Comparison of ENCODE assay signal across 12 cellular contexts in the genomic region with DNA sequence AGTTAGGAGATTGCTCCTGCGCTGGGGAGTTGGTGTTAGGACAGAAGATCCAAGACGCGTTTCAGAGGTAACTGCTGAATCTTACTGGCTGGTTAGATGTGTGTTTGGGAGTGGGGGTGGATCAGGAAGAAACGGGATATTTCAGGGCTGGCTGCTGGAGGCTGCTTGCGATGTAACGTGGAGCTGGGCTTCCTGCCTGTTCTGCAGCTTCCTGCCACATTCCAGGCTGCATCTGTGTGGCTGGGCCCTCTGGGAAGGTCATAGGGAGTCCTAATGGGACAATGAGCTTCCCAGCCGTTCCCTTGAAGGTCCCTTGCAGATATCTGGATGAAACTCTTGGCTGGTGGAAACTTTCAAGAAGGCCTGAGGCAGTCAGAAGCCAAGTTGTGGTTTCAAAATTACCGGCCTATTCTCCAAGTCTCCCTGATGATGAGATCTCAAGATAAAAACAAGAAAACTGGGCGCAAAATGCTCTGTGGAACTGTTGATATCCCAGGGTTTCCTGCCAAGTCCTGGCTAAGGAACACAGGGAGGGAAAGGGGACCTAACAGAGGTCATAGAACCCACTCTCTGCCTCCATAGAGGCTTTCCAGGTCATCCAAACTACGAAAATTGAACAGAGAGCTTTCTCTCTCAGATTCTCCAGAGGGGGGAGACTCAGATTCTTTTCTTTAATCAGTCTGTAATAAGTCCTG.
DNase-seq lines count a peak whose midpoint lies in the region; ATAC-seq and TF ChIP-seq lines count a peak whose summit lies in the region.
"Had no signal": no experiment of that assay in that cellular context is flagged by ENCODE, and none has a peak within 500 bp of the region (broad histone marks: within the 10 kb centered on the region; RNA-seq: fewer than 3 reads in every experiment).

No MANE protein-coding gene starts in this region.

- H3K18ac ChIP-seq in neuronal stem cell (ENCODE audit: low read length) = no peak overlapping the region

- intact Hi-C loops in breast epithelium (cut with DNase I; ENCODE audit: low total_unique reads) = no loop called here
- intact Hi-C loops in MCF 10A (cut with micrococcal nuclease) = no loop called here
- intact Hi-C loops in Right ventricle myocardium inferior (cut with DNase I) = loop anchor here (5.0 kb wide), 1 partner anchor 81 kb away; the partner anchor contains the start of gene GLCE

- POLR2A ChIA-PET in MCF 10A (lab: Yijun Ruan, JAX) = interaction anchor here (0.8 to 2.8 kb wide), 7 partner anchors 8 to 144 kb away, joined by 3 to 14 read pairs (median 4); partner anchors contain the start of gene GLCE

- H3K4me1 Mint-ChIP-seq in MCF 10A (ENCODE audit: insufficient read depth, unreplicated experiment) = peaks cover 37% of the 10 kb centered on the region
- H3K4me1 Mint-ChIP-seq: naive B cell had no signal

- H3K4ac ChIP-seq in neuronal stem cell (ENCODE audit: low read length) = no peak overlapping the region

- no peak overlapping the region for H2BK120ac ChIP-seq in neuronal stem cell (ENCODE audit: low read depth, low read length)

- H3K4me1 ChIP-seq in breast epithelium = peaks cover 9 to 19% of the 10 kb centered on the region in 2 donors
- H3K4me1 ChIP-seq in neuronal stem cell (ENCODE audit: control insufficient read depth in 2 of 2, insufficient read depth in 1 of 2, low read depth in 1 of 2, low read length in 2 of 2) = peaks cover 0 to 10% of the 10 kb centered on the region in 2 donors

- H3K27ac Mint-ChIP-seq in MCF 10A (ENCODE audit: low read depth, unreplicated experiment) = no peak overlapping the region
- H3K27ac Mint-ChIP-seq: activated CD8-positive, alpha-beta T cell treated with anti-CD3 and anti-CD28 coated beads for 36 hours; dendritic cell treated with granulocyte-macrophage colony-stimulating factor and Interleukin-4, amounts not matched to agents 40 ng/mL and 50 ng/mL, for 4 days; naive B cell had no signal

- H2AFZ ChIP-seq in neuronal stem cell (ENCODE audit: low read length) = no peak overlapping the region

- H2AK5ac ChIP-seq in neuronal stem cell (ENCODE audit: low read depth, low read length) = no peak overlapping the region

- no peak overlapping the region for H3K4me2 ChIP-seq in neuronal stem cell (ENCODE audit: insufficient read depth, low read length, poor library complexity, severe bottlenecking)

- H3K23ac ChIP-seq in neuronal stem cell (ENCODE audit: low read depth, low read length, poor library complexity) = no peak overlapping the region

- H3K14ac ChIP-seq in neuronal stem cell (ENCODE audit: low read length) = peak overlapping the region; percentile 94

- peak overlapping the region; percentile 87 for H3K27ac ChIP-seq in breast epithelium
- no peak overlapping the region for H3K27ac ChIP-seq in neuronal stem cell (replicated peaks; ENCODE audit: low read length)

- H3K9me3 ChIP-seq in breast epithelium (no peaks in the 10 kb centered on the region), neuronal stem cell (replicated peaks in 1 of 2; ENCODE audit: control insufficient read depth in 2 of 2, insufficient read depth in 1 of 2, low read depth in 1 of 2, low read length in 2 of 2) (no peaks in the 10 kb centered on the region)

- H3K27me3 Mint-ChIP-seq in MCF 10A (ENCODE audit: insufficient read depth, unreplicated experiment) = no peaks in the 10 kb centered on the region

- H3K36me3 Mint-ChIP-seq in MCF 10A (ENCODE audit: insufficient read depth, unreplicated experiment) = no peaks in the 10 kb centered on the region
- H3K36me3 Mint-ChIP-seq: naive B cell had no signal

- no peak overlapping the region for H2BK5ac ChIP-seq in neuronal stem cell (ENCODE audit: low read length)

- no peak for TF ChIP-seq CTCF in breast epithelium (IDR thresholded peaks at IDR 0.05)
- no peak for TF ChIP-seq CTCF in MCF 10A (IDR thresholded peaks at IDR 0.05; ENCODE audit: unreplicated experiment)

- H3K4me3 Mint-ChIP-seq in MCF 10A (ENCODE audit: unreplicated experiment) = no peak overlapping the region
- H3K4me3 Mint-ChIP-seq: activated CD8-positive, alpha-beta T cell treated with anti-CD3 and anti-CD28 coated beads for 36 hours; dendritic cell treated with granulocyte-macrophage colony-stimulating factor and Interleukin-4, amounts not matched to agents 40 ng/mL and 50 ng/mL, for 4 days; naive B cell had no signal

- no peak overlapping the region for H4K91ac ChIP-seq in neuronal stem cell (ENCODE audit: low read depth, low read length, poor library complexity)

- no peak overlapping the region for H2BK15ac ChIP-seq in neuronal stem cell (ENCODE audit: low read length)

- no peaks in the 10 kb centered on the region for H3K9me3 Mint-ChIP-seq in MCF 10A (ENCODE audit: unreplicated experiment)
- H3K9me3 Mint-ChIP-seq: activated CD8-positive, alpha-beta T cell treated with anti-CD3 and anti-CD28 coated beads for 36 hours; dendritic cell treated with granulocyte-macrophage colony-stimulating factor and Interleukin-4, amounts not matched to agents 40 ng/mL and 50 ng/mL, for 4 days had no signal

- DNase-seq in breast epithelium (ENCODE audit: low spot score in 2 of 2) = peak in 1 of 2 donors; percentile 63
- DNase-seq in MCF 10A (ENCODE audit: unreplicated experiment) = no peak
- peak; percentile 82 for DNase-seq in Right ventricle myocardium inferior (ENCODE audit: missing footprints)
- DNase-seq in neuronal stem cell (ENCODE audit: low spot score) = no peak
- no peak for DNase-seq in GDM1 (lab: John Stamatoyannopoulos, UW)
- no peak for DNase-seq in NCI-H2029 treated with DMSO at 0.1 percent for 48 hours (lab: John Stamatoyannopoulos, UW)
- DNase-seq in putamen (ENCODE audit: low spot score) = no peak
- DNase-seq: activated CD8-positive, alpha-beta T cell treated with anti-CD3 and anti-CD28 coated beads for 36 hours; naive B cell had no signal

- peak overlapping the region; percentile 30 for H2BK12ac ChIP-seq in neuronal stem cell (ENCODE audit: low read length)

- no CpG with 5 or more reads among the region's 10 CpGs for WGBS in neuronal stem cell (ENCODE audit: extremely low coverage in 2 of 2, insufficient read length in 2 of 2, insufficient replicate concordance in 1 of 2), 2 donors

- H3K36me3 ChIP-seq in breast epithelium (no peaks in the 10 kb centered on the region), neuronal stem cell (replicated peaks in 1 of 2; ENCODE audit: control insufficient read depth in 2 of 2, insufficient read depth in 2 of 2, low read length in 2 of 2) (no peaks in the 10 kb centered on the region)

- H3K9ac ChIP-seq in neuronal stem cell (ENCODE audit: low read depth, low read length, poor library complexity) = peak overlapping the region; percentile 27

- no peak for TF ChIP-seq POLR2A in breast epithelium (IDR thresholded peaks at IDR 0.05)

- no peak overlapping the region for H4K8ac ChIP-seq in neuronal stem cell (ENCODE audit: low read depth, low read length)

- BruUV-seq in MCF 10A (replicated peaks; lab: Mats Ljungman, UMichigan) = no TSS peak

- H3K4me3 ChIP-seq in breast epithelium (peak overlapping the region in 2 of 3 donors; percentile 29 to 43), neuronal stem cell (ENCODE audit: low read length in 2 of 2) (no peak overlapping the region)

- no peaks in the 10 kb centered on the region for H3K79me1 ChIP-seq in neuronal stem cell (ENCODE audit: low read depth, low read length)

- no peaks in the 10 kb centered on the region for H3K27me3 ChIP-seq in breast epithelium
- H3K27me3 ChIP-seq in neuronal stem cell (ENCODE audit: control insufficient read depth in 3 of 3, insufficient read depth in 3 of 3, low read depth in 1 of 3, low read length in 3 of 3) = peaks cover 0 to 50% (median 25%) of the 10 kb centered on the region in 3 experiments

- ATAC-seq in Right ventricle myocardium inferior (peak; percentile 90), GM21619 (IDR thresholded peaks at IDR 0.05; ENCODE audit: unreplicated experiment) (no peak)
- ATAC-seq: activated CD8-positive, alpha-beta T cell treated with anti-CD3 and anti-CD28 coated beads for 36 hours; HCT116 had no signal

- CTCF ChIA-PET in MCF 10A (lab: Yijun Ruan, JAX) = interaction anchor here (0.8 to 1.0 kb wide), 3 partner anchors 147 to 313 kb away, joined by 3 read pairs; no protein-coding TSS in a partner anchor

Comparison
In these comparisons a context has a peak if more than half of its experiments do, and no peak if none do; other contexts are left out.
1. H3K4me3 ChIP-seq: peak in breast epithelium (2 of 3); none in neuronal stem cell (0 of 2).